1 cellular context compared by ENCODE assay signal in genomic region chr9:34493972-34494535, GRCh38.
A peak's percentile ranks its signal among the peaks of the same experiment; 100 is the strongest.
TF ChIP-seq lines count a peak whose summit lies in the region.

No MANE protein-coding gene starts in this region.

TF ChIP-seq in HepG2, 621 proteins besides CTCF, POLR2A, EP300 and RAD21 (continued from another document and continues in another):
- no peak for TF ChIP-seq ATF6 (CRISPR knock-in tag; conservative IDR thresholded peaks at IDR 0.05)
- no peak for TF ChIP-seq SMYD3 (CRISPR knock-in tag; IDR thresholded peaks at IDR 0.05)
- peak; percentile 41; the same call in 1 of the 2 replicates for TF ChIP-seq MLXIP (CRISPR knock-in tag; IDR thresholded peaks at IDR 0.05; ENCODE audit: borderline replicate concordance)
- TF ChIP-seq HDAC2 (CRISPR knock-in tag; IDR thresholded peaks at IDR 0.05) = peak; percentile 44; the same call in 1 of the 2 replicates
- TF ChIP-seq ZNF34 (CRISPR knock-in tag; IDR thresholded peaks at IDR 0.05; ENCODE audit: borderline replicate concordance) = no peak
- no peak for TF ChIP-seq PPARG (CRISPR knock-in tag; conservative IDR thresholded peaks at IDR 0.05)
- no peak for TF ChIP-seq STAG1 (CRISPR knock-in tag; IDR thresholded peaks at IDR 0.05)
- no peak for TF ChIP-seq ZFP91 (CRISPR knock-in tag; IDR thresholded peaks at IDR 0.05; ENCODE audit: borderline replicate concordance)
- no peak for TF ChIP-seq TCF12 (IDR thresholded peaks at IDR 0.05)
- no peak for TF ChIP-seq TCF12 (CRISPR knock-in tag; IDR thresholded peaks at IDR 0.05)
- TF ChIP-seq MED13 (CRISPR knock-in tag; IDR thresholded peaks at IDR 0.05) = no peak
- no peak for TF ChIP-seq E2F5 (CRISPR knock-in tag; conservative IDR thresholded peaks at IDR 0.05)
- TF ChIP-seq BORCS8-MEF2B (CRISPR knock-in tag; IDR thresholded peaks at IDR 0.05) = 0 out of 2 replicates have a peak, but pooled peaks have one; percentile 58
- TF ChIP-seq ZNF891 (CRISPR knock-in tag; IDR thresholded peaks at IDR 0.05) = no peak
- no peak for TF ChIP-seq DRAP1 (CRISPR knock-in tag; IDR thresholded peaks at IDR 0.05)
- TF ChIP-seq RXRA (CRISPR knock-in tag; IDR thresholded peaks at IDR 0.05) = no peak
- no peak for TF ChIP-seq NFAT5 (CRISPR knock-in tag; IDR thresholded peaks at IDR 0.05)
- no peak for TF ChIP-seq ZNF570 (CRISPR knock-in tag; IDR thresholded peaks at IDR 0.05; ENCODE audit: borderline replicate concordance)
- no peak for TF ChIP-seq E2F1 (CRISPR knock-in tag; IDR thresholded peaks at IDR 0.05)
- no peak for TF ChIP-seq ZNF205 (CRISPR knock-in tag; IDR thresholded peaks at IDR 0.05)
- no peak for TF ChIP-seq GTF2F1 (IDR thresholded peaks at IDR 0.05; ENCODE audit: low read length)
- no peak for TF ChIP-seq HCFC1 (IDR thresholded peaks at IDR 0.05; ENCODE audit: low read depth, low read length)
- TF ChIP-seq ZBTB21 (CRISPR knock-in tag; IDR thresholded peaks at IDR 0.05) = 0 out of 2 replicates have a peak, but pooled peaks have one; percentile 25
- TF ChIP-seq ZNF776 (CRISPR knock-in tag; IDR thresholded peaks at IDR 0.05) = no peak
- TF ChIP-seq EHMT2 (IDR thresholded peaks at IDR 0.05; ENCODE audit: borderline replicate concordance, low read depth, low read length) = peak; percentile 94
- TF ChIP-seq MXD3 (CRISPR knock-in tag; IDR thresholded peaks at IDR 0.05) = no peak
- no peak for TF ChIP-seq THAP7 (CRISPR knock-in tag; IDR thresholded peaks at IDR 0.05)
- no peak for TF ChIP-seq SOX5 (CRISPR knock-in tag; IDR thresholded peaks at IDR 0.05; ENCODE audit: borderline replicate concordance)
- TF ChIP-seq KMT2B (CRISPR knock-in tag; IDR thresholded peaks at IDR 0.05) = 0 out of 2 replicates have a peak, but pooled peaks have one; percentile 42
- no peak for TF ChIP-seq ZFP41 (CRISPR knock-in tag; IDR thresholded peaks at IDR 0.05; ENCODE audit: borderline replicate concordance)
- no peak for TF ChIP-seq ATF5 (CRISPR knock-in tag; IDR thresholded peaks at IDR 0.05; ENCODE audit: low read depth)
- TF ChIP-seq ZNF224 (CRISPR knock-in tag; IDR thresholded peaks at IDR 0.05) = no peak
- no peak for TF ChIP-seq ETV6 (CRISPR knock-in tag; conservative IDR thresholded peaks at IDR 0.05)
- TF ChIP-seq ZNF720 (CRISPR knock-in tag; IDR thresholded peaks at IDR 0.05) = no peak
- 0 out of 2 replicates have a peak, but pooled peaks have one; percentile 58 for TF ChIP-seq ZSCAN12 (CRISPR knock-in tag; IDR thresholded peaks at IDR 0.05)
- peak; percentile 30; the same call in 1 of the 2 replicates for TF ChIP-seq TGIF2 (CRISPR knock-in tag; IDR thresholded peaks at IDR 0.05)
- TF ChIP-seq HNF1B (CRISPR knock-in tag; IDR thresholded peaks at IDR 0.05) = no peak
- TF ChIP-seq GLMP (CRISPR knock-in tag; IDR thresholded peaks at IDR 0.05; ENCODE audit: borderline replicate concordance) = no peak
- TF ChIP-seq SMAD9 (CRISPR knock-in tag; IDR thresholded peaks at IDR 0.05) = no peak
- no peak for TF ChIP-seq ZFP36L1 (CRISPR knock-in tag; IDR thresholded peaks at IDR 0.05)
- no peak for TF ChIP-seq TARDBP (CRISPR knock-in tag; IDR thresholded peaks at IDR 0.05)
- TF ChIP-seq ZC3H13 (CRISPR knock-in tag; IDR thresholded peaks at IDR 0.05) = no peak
- TF ChIP-seq YEATS4 (CRISPR knock-in tag; IDR thresholded peaks at IDR 0.05; ENCODE audit: borderline replicate concordance) = no peak
- TF ChIP-seq REL (CRISPR knock-in tag; conservative IDR thresholded peaks at IDR 0.05) = no peak
